17 cellular contexts compared by ENCODE assay signal in the genomic region with DNA sequence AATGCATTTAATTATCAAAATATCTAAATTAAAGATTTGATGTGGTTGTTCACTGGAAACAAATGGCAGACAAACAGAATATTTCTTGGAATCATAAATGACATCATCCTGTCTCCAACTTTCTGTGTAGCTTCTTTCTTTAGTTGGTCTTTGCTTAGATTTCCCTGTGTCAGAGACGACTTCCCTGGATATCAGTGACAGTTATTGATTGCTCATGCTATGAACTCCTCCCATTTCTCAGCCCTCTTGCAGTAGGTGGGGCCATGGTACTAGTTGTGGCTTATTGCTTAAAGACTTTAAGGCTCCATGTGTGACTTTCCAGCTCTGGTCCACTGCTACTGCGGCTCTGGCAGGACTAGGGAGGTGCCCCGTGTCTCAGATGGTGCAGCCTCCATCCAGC.
A peak's percentile ranks its signal among the peaks of the same experiment; 100 is the strongest.
DNase-seq lines count a peak whose midpoint lies in the region; ATAC-seq, FAIRE-seq and TF ChIP-seq lines count a peak whose summit lies in the region.
"Had no signal": no experiment of that assay in that cellular context is flagged by ENCODE, and none has a peak within 500 bp of the region (broad histone marks: within the 10 kb centered on the region; RNA-seq: fewer than 3 reads in every experiment).

No MANE protein-coding gene starts in this region.

- in situ Hi-C loops in HepG2 (cut with HindIII; ENCODE audit: extremely low pct_ligation_motif_present, low pct_unique_long_range_greater_than_20kb), result no loop called here

- peaks cover 13% of the 10 kb centered on the region for H3K79me2 ChIP-seq in HepG2 (ENCODE audit: insufficient read depth, low read length)

- ATAC-seq in HepG2 (no peak), right lobe of liver (no peak), HG03280 (IDR thresholded peaks at IDR 0.05; ENCODE audit: unreplicated experiment) (no peak)
- ATAC-seq: GM23338 had no signal

- FAIRE-seq in HepG2 (lab: Jason Lieb, UNC) (no peak), small intestine (lab: Jason Lieb, UNC) (no peak)
- FAIRE-seq: D721Med, GM12892 had no signal

- H3K27ac ChIP-seq in HepG2 (ENCODE audit: extremely low read length, insufficient read depth, low read length) (no peak overlapping the region), right lobe of liver (no peak overlapping the region), colonic mucosa (peak overlapping the region; percentile 45), small intestine (ENCODE audit: low read depth in 1 of 2, low read length in 1 of 2) (no peak overlapping the region)
- H3K27ac ChIP-seq: BLaER1 treated with 17β-estradiol and CSF1 and Interleukin-3, amounts not matched to agents 10 nM and 100 nM had no signal

- H3K4me3 ChIP-seq in HepG2 (replicated peaks in 1 of 3; ENCODE audit: insufficient read depth in 1 of 3, low read depth in 2 of 3, low read length in 3 of 3) (no peak overlapping the region), right lobe of liver (no peak overlapping the region), colonic mucosa (no peak overlapping the region), small intestine (ENCODE audit: low read depth in 1 of 2, low read length in 2 of 2) (no peak overlapping the region)
- H3K4me3 ChIP-seq: BLaER1 treated with 17β-estradiol and CSF1 and Interleukin-3, amounts not matched to agents 10 nM and 100 nM; GM23338 had no signal

- POLR2A ChIA-PET in HepG2 (lab: Yijun Ruan, JAX), result no interaction called here

- TF ChIP-seq POLR2A in HepG2 (IDR thresholded peaks at IDR 0.05; ENCODE audit: insufficient read depth in 1 of 2, low read depth in 2 of 2, low read length in 2 of 2), result no peak
- TF ChIP-seq POLR2A in right lobe of liver (IDR thresholded peaks at IDR 0.05), result no peak

- no peak overlapping the region for H2AFZ ChIP-seq in HepG2 (ENCODE audit: low read length)
- H2AFZ ChIP-seq: GM23338 had no signal

- H3K4me2 ChIP-seq in HepG2 (ENCODE audit: low read depth, low read length), result no peak overlapping the region
- H3K4me2 ChIP-seq: GM23338 had no signal

- WGBS in HepG2 (ENCODE audit: low lambda C conversion rate), result 32% methylated on average over 1 of the region's 3 CpGs
- 13% methylated on average over 1 of the region's 3 CpGs for WGBS in right lobe of liver (ENCODE audit: insufficient coverage, low coverage, low lambda C conversion rate, missing lambda C conversion rate)
- WGBS in small intestine, 3 donors, result 52 to 62% (median 59%) methylated on average over 3 of the region's 3 CpGs

- H3K9me3 ChIP-seq in HepG2 (ENCODE audit: low read length) (peaks cover 21% of the 10 kb centered on the region), right lobe of liver (no peaks in the 10 kb centered on the region), colonic mucosa (no peaks in the 10 kb centered on the region), small intestine (ENCODE audit: control insufficient read depth, low read depth) (no peaks in the 10 kb centered on the region)

- H3K27me3 ChIP-seq in HepG2 (ENCODE audit: control insufficient read depth in 1 of 2, insufficient read depth in 2 of 2, low read length in 2 of 2), result no peaks in the 10 kb centered on the region
- H3K27me3 ChIP-seq in right lobe of liver, result no peaks in the 10 kb centered on the region
- H3K27me3 ChIP-seq in colonic mucosa, result no peaks in the 10 kb centered on the region
- H3K27me3 ChIP-seq in small intestine (ENCODE audit: control insufficient read depth in 2 of 2, insufficient read depth in 2 of 2, low read length in 2 of 2), result no peaks in the 10 kb centered on the region
- H3K27me3 ChIP-seq: BLaER1 treated with 17β-estradiol and CSF1 and Interleukin-3, amounts not matched to agents 10 nM and 100 nM had no signal

- DNase-seq in HepG2 (ENCODE audit: low spot score) (no peak), right lobe of liver (no peak), colonic mucosa (no peak), small intestine (peak; percentile 19), SW 1271 (lab: John Stamatoyannopoulos, UW) (no peak), DMS153 treated with DMSO at 0.1 percent for 48 hours (lab: John Stamatoyannopoulos, UW; ENCODE audit: unreplicated experiment) (no peak)
- DNase-seq: ACHN; CD4-positive, alpha-beta T cell; DMS153; DND-41; GDM1; H9 had no signal

- BruUV-seq in HepG2 (replicated peaks; lab: Mats Ljungman, UMichigan), result no TSS peak

- intact Hi-C loops in HepG2 (cut with micrococcal nuclease; ENCODE audit: unreplicated experiment), result no loop called here
- intact Hi-C loops in right lobe of liver (cut with DNase I), result no loop called here
- intact Hi-C loops in colonic mucosa (cut with DNase I), result no loop called here

- H3K36me3 ChIP-seq in HepG2 (replicated peaks in 1 of 2; ENCODE audit: control insufficient read depth in 1 of 2, insufficient read depth in 2 of 2, low read length in 2 of 2) (no peaks in the 10 kb centered on the region), right lobe of liver (peaks cover 0 to 7% (median 2%) of the 10 kb centered on the region in 4 donors), colonic mucosa (no peaks in the 10 kb centered on the region), small intestine (ENCODE audit: control insufficient read depth in 2 of 2, insufficient read depth in 2 of 2, low read length in 2 of 2) (peaks cover 2% of the 10 kb centered on the region in 2 donors)

- no peak overlapping the region for H3K9ac ChIP-seq in HepG2 (ENCODE audit: insufficient read depth, low read depth, low read length)
- no peak overlapping the region for H3K9ac ChIP-seq in colonic mucosa (ENCODE audit: low read depth in 2 of 2, low read length in 2 of 2)
- H3K9ac ChIP-seq: BLaER1 treated with 17β-estradiol and CSF1 and Interleukin-3, amounts not matched to agents 10 nM and 100 nM had no signal

- H3K4me1 ChIP-seq in HepG2 (ENCODE audit: insufficient read depth, low read length), result peaks cover 6% of the 10 kb centered on the region; the same call in 1 of the 2 replicates
- H3K4me1 ChIP-seq in right lobe of liver, result peaks cover 0 to 12% (median 2%) of the 10 kb centered on the region in 4 donors
- H3K4me1 ChIP-seq in colonic mucosa, result no peaks in the 10 kb centered on the region
- no peaks in the 10 kb centered on the region for H3K4me1 ChIP-seq in small intestine (ENCODE audit: control insufficient read depth in 2 of 2, insufficient read depth in 1 of 2, low read depth in 1 of 2, low read length in 1 of 2)

- TF ChIP-seq CTCF in HepG2 (CRISPR knock-in tag; IDR thresholded peaks at IDR 0.05), result no peak
- no peak for TF ChIP-seq CTCF in right lobe of liver (IDR thresholded peaks at IDR 0.05)
- no peak for TF ChIP-seq CTCF in colonic mucosa (IDR thresholded peaks at IDR 0.05)

- H4K20me1 ChIP-seq in HepG2 (ENCODE audit: insufficient read depth, low read length), result no peaks in the 10 kb centered on the region

- TF ChIP-seq EP300 in HepG2 (IDR thresholded peaks at IDR 0.05; ENCODE audit: low read depth in 2 of 2, low read length in 2 of 2) (no peak), HepG2 (CRISPR knock-in tag; IDR thresholded peaks at IDR 0.05; ENCODE audit: borderline replicate concordance) (no peak)

- CTCF ChIA-PET in HepG2 (lab: Yijun Ruan, JAX; ENCODE audit: low intra/inter-chr PET ratio, low total read pairs), result no interaction called here

- TF ChIP-seq RAD21 in HepG2 (CRISPR knock-in tag; IDR thresholded peaks at IDR 0.05), result no peak

TF ChIP-seq in HepG2, 621 proteins besides CTCF, POLR2A, EP300 and RAD21:
- TF ChIP-seq, protein P1, sequence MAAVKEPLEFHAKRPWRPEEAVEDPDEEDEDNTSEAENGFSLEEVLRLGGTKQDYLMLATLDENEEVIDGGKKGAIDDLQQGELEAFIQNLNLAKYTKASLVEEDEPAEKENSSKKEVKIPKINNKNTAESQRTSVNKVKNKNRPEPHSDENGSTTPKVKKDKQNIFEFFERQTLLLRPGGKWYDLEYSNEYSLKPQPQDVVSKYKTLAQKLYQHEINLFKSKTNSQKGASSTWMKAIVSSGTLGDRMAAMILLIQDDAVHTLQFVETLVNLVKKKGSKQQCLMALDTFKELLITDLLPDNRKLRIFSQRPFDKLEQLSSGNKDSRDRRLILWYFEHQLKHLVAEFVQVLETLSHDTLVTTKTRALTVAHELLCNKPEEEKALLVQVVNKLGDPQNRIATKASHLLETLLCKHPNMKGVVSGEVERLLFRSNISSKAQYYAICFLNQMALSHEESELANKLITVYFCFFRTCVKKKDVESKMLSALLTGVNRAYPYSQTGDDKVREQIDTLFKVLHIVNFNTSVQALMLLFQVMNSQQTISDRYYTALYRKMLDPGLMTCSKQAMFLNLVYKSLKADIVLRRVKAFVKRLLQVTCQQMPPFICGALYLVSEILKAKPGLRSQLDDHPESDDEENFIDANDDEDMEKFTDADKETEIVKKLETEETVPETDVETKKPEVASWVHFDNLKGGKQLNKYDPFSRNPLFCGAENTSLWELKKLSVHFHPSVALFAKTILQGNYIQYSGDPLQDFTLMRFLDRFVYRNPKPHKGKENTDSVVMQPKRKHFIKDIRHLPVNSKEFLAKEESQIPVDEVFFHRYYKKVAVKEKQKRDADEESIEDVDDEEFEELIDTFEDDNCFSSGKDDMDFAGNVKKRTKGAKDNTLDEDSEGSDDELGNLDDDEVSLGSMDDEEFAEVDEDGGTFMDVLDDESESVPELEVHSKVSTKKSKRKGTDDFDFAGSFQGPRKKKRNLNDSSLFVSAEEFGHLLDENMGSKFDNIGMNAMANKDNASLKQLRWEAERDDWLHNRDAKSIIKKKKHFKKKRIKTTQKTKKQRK (IDR thresholded peaks at IDR 0.05; ENCODE audit: low read length), result no peak
- TF ChIP-seq ATF7 (IDR thresholded peaks at IDR 0.05), result peak; percentile 40; the same call in 1 of the 2 replicates
- TF ChIP-seq ATF7 (CRISPR knock-in tag; IDR thresholded peaks at IDR 0.05), result no peak
- TF ChIP-seq BHLHE40 (IDR thresholded peaks at IDR 0.05; ENCODE audit: low read length), result no peak
- no peak for TF ChIP-seq SMC3 (IDR thresholded peaks at IDR 0.05; ENCODE audit: low read length)
- no peak for TF ChIP-seq ARNT (IDR thresholded peaks at IDR 0.05)
- TF ChIP-seq, protein P2, sequence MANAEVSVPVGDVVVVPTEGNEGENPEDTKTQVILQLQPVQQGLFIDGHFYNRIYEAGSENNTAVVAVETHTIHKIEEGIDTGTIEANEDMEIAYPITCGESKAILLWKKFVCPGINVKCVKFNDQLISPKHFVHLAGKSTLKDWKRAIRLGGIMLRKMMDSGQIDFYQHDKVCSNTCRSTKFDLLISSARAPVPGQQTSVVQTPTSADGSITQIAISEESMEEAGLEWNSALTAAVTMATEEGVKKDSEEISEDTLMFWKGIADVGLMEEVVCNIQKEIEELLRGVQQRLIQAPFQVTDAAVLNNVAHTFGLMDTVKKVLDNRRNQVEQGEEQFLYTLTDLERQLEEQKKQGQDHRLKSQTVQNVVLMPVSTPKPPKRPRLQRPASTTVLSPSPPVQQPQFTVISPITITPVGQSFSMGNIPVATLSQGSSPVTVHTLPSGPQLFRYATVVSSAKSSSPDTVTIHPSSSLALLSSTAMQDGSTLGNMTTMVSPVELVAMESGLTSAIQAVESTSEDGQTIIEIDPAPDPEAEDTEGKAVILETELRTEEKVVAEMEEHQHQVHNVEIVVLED (CRISPR knock-in tag; IDR thresholded peaks at IDR 0.05; ENCODE audit: borderline replicate concordance), result no peak
